ENCODE assay signal across 8 cellular contexts in genomic region chr20:51531141-51531710, GRCh38. TPM values are rescaled to one million over a fixed set of nuclear protein-coding genes. Genes with fewer than 3 reads are reported as not detected.
A peak's percentile ranks its signal among the peaks of the same experiment; 100 is the strongest.
DNase-seq lines count a peak whose midpoint lies in the region; ATAC-seq, FAIRE-seq and TF ChIP-seq lines count a peak whose summit lies in the region.

No MANE protein-coding gene starts in this region.

- H3K4me2 ChIP-seq in SK-N-SH, result no peak overlapping the region

- no peak for ATAC-seq in SK-N-SH treated with all-trans-retinoic acid at 6 μM for 48 hours
- peak; percentile 58 for ATAC-seq in HG03460 (IDR thresholded peaks at IDR 0.05; ENCODE audit: unreplicated experiment)
- ATAC-seq in mucosa of descending colon, result peak; percentile 45

- no peak overlapping the region for H3K9ac ChIP-seq in SK-N-SH
- no peak overlapping the region for H3K9ac ChIP-seq in kidney (ENCODE audit: low read length in 2 of 2)

- H3K79me2 ChIP-seq in SK-N-SH (ENCODE audit: insufficient read depth), result no peaks in the 10 kb centered on the region

- TF ChIP-seq EP300 in SK-N-SH (IDR thresholded peaks at IDR 0.05; ENCODE audit: borderline replicate concordance in 1 of 2, low read depth in 1 of 2, low read length in 1 of 2), result no peak

- no peaks in the 10 kb centered on the region for H3F3A ChIP-seq in SK-N-SH (replicated peaks; ENCODE audit: insufficient read depth)

- H3K4me3 ChIP-seq in SK-N-SH (ENCODE audit: low read depth in 2 of 2, low read length in 1 of 2) (no peak overlapping the region), mucosa of descending colon (no peak overlapping the region), kidney (ENCODE audit: low read length in 2 of 2) (no peak overlapping the region), small intestine (ENCODE audit: low read depth in 1 of 2, low read length in 2 of 2) (no peak overlapping the region)

- POLR2A ChIA-PET in SK-N-SH (lab: Yijun Ruan, JAX), result no interaction called here

- no peaks in the 10 kb centered on the region for H4K20me1 ChIP-seq in SK-N-SH (ENCODE audit: insufficient read depth)

- no peaks in the 10 kb centered on the region for H3K9me2 ChIP-seq in SK-N-SH

- H2AFZ ChIP-seq in SK-N-SH (ENCODE audit: low read depth), result no peak overlapping the region

- FAIRE-seq in kidney (lab: Jason Lieb, UNC) (no peak), small intestine (lab: Jason Lieb, UNC) (no peak)

- no peaks in the 10 kb centered on the region for H3K27me3 ChIP-seq in SK-N-SH (ENCODE audit: insufficient read depth)
- H3K27me3 ChIP-seq in small intestine (ENCODE audit: control insufficient read depth in 2 of 2, insufficient read depth in 2 of 2, low read length in 2 of 2), result no peaks in the 10 kb centered on the region

- intact Hi-C loops in mucosa of descending colon (cut with DNase I, micrococcal nuclease) (no loop called here), kidney (cut with DNase I) (no loop called here)

- 81% methylated on average over 9 of the region's 11 CpGs for WGBS in SK-N-SH (ENCODE audit: low lambda C conversion rate)
- WGBS in small intestine, 3 donors, result 71 to 83% (median 81%) methylated on average over 11 of the region's 11 CpGs

- H3K27ac ChIP-seq in SK-N-SH (ENCODE audit: low read depth in 2 of 2, low read length in 1 of 2) (no peak overlapping the region; a peak in 1 of 4 replicates), kidney (ENCODE audit: low read depth in 2 of 2, low read length in 2 of 2) (no peak overlapping the region), small intestine (ENCODE audit: low read depth in 1 of 2, low read length in 1 of 2) (peak overlapping the region in 1 of 2 donors; percentile 49)

- CTCF ChIA-PET in SK-N-SH (lab: Yijun Ruan, JAX), result no interaction called here

- no peaks in the 10 kb centered on the region for H3K36me3 ChIP-seq in SK-N-SH (replicated peaks in 1 of 2; ENCODE audit: control insufficient read depth in 1 of 2, insufficient read depth in 2 of 2, low read length in 1 of 2)
- no peaks in the 10 kb centered on the region for H3K36me3 ChIP-seq in mucosa of descending colon (ENCODE audit: low read depth)
- H3K36me3 ChIP-seq in kidney (ENCODE audit: control insufficient read depth in 1 of 2, insufficient read depth in 2 of 2, low read length in 2 of 2), result no peaks in the 10 kb centered on the region
- no peaks in the 10 kb centered on the region for H3K36me3 ChIP-seq in small intestine (ENCODE audit: control insufficient read depth in 2 of 2, insufficient read depth in 2 of 2, low read length in 2 of 2)

- TF ChIP-seq RAD21 in SK-N-SH (IDR thresholded peaks at IDR 0.05; ENCODE audit: low read length), result no peak

- H3K4me1 ChIP-seq in SK-N-SH (ENCODE audit: control insufficient read depth in 1 of 2, insufficient read depth in 2 of 2, low read depth in 1 of 2, low read length in 1 of 2) (peaks cover 8 to 11% of the 10 kb centered on the region in 2 experiments; a peak in 3 of 4 replicates), mucosa of descending colon (ENCODE audit: low read depth) (peaks cover 4% of the 10 kb centered on the region), kidney (ENCODE audit: control insufficient read depth in 1 of 2, insufficient read depth in 1 of 2, low read depth in 1 of 2, low read length in 2 of 2) (no peaks in the 10 kb centered on the region), small intestine (ENCODE audit: control insufficient read depth in 2 of 2, insufficient read depth in 1 of 2, low read depth in 1 of 2, low read length in 1 of 2) (peaks cover 7 to 10% of the 10 kb centered on the region in 2 donors)

- no peak for DNase-seq in SK-N-SH
- peak; percentile 40 for DNase-seq in activated T-cell treated with anti-CD3 and anti-CD28 coated beads for 1 hour (ENCODE audit: low read depth)
- DNase-seq in mucosa of descending colon, result no peak
- DNase-seq in kidney, result no peak
- no peak for DNase-seq in small intestine
- no peak for DNase-seq in HuH-7 (ENCODE audit: low spot score)

- TF ChIP-seq CTCF in SK-N-SH (IDR thresholded peaks at IDR 0.05), result no peak
- no peak for TF ChIP-seq CTCF in mucosa of descending colon (IDR thresholded peaks at IDR 0.05)
- TF ChIP-seq CTCF in kidney (IDR thresholded peaks at IDR 0.05; ENCODE audit: borderline replicate concordance, extremely low read depth, insufficient read depth), result no peak

- H3K9me3 ChIP-seq in SK-N-SH (no peaks in the 10 kb centered on the region), mucosa of descending colon (no peaks in the 10 kb centered on the region), kidney (ENCODE audit: control insufficient read depth in 1 of 2, low read length in 2 of 2) (no peaks in the 10 kb centered on the region), small intestine (ENCODE audit: control insufficient read depth, low read depth) (no peaks in the 10 kb centered on the region)

TF ChIP-seq in SK-N-SH, 30 proteins besides CTCF, POLR2A, EP300 and RAD21:
- TF ChIP-seq FOSL2 (IDR thresholded peaks at IDR 0.05; ENCODE audit: borderline replicate concordance, low read depth), result peak; percentile 28; the same call in 1 of the 2 replicates
- 0 out of 2 replicates have a peak, but pooled peaks have one; percentile 8 for TF ChIP-seq TCF12 (IDR thresholded peaks at IDR 0.05)
- no peak for TF ChIP-seq ELF1 (IDR thresholded peaks at IDR 0.05)
- peak; percentile 58 for TF ChIP-seq PBX3 (IDR thresholded peaks at IDR 0.05)

TF ChIP-seq in SK-N-SH treated with all-trans-retinoic acid at 6 μM for 48 hours, 23 proteins besides CTCF, POLR2A, EP300 and RAD21 (continues in another document):
- TF ChIP-seq ZC3H10 (CRISPR knock-in tag; IDR thresholded peaks at IDR 0.05) (no peak), OSR1 (CRISPR knock-in tag; IDR thresholded peaks at IDR 0.05) (no peak), ZNF565 (CRISPR knock-in tag; conservative IDR thresholded peaks at IDR 0.05; ENCODE audit: low read depth) (no peak), POU6F1 (CRISPR knock-in tag; IDR thresholded peaks at IDR 0.05; ENCODE audit: borderline replicate concordance, low read depth) (no peak), CSDC2 (CRISPR knock-in tag; IDR thresholded peaks at IDR 0.05) (no peak), CREB5 (CRISPR knock-in tag; IDR thresholded peaks at IDR 0.05; ENCODE audit: low read depth) (no peak), TCF4 (CRISPR knock-in tag; IDR thresholded peaks at IDR 0.05; ENCODE audit: borderline replicate concordance) (no peak), GLIS3 (CRISPR knock-in tag; IDR thresholded peaks at IDR 0.05) (no peak), ISL1 (CRISPR knock-in tag; IDR thresholded peaks at IDR 0.05) (no peak), RARB (CRISPR knock-in tag; IDR thresholded peaks at IDR 0.05) (no peak), ARNTL (CRISPR knock-in tag; IDR thresholded peaks at IDR 0.05; ENCODE audit: borderline replicate concordance, low read depth) (no peak), PATZ1 (CRISPR knock-in tag; IDR thresholded peaks at IDR 0.05; ENCODE audit: borderline replicate concordance) (no peak), BACH2 (CRISPR knock-in tag; IDR thresholded peaks at IDR 0.05; ENCODE audit: borderline replicate concordance) (no peak), ZFP3 (CRISPR knock-in tag; IDR thresholded peaks at IDR 0.05) (no peak)

RNA-seq across cellular contexts. Expression of gene NFATC2, which starts 11.3 kb away (rescaled TPM):
- 0.13 and 0.36 TPM in 2 replicates for polyA plus RNA-seq in SK-N-SH (2012; rRNA removed)
- 0.21 and 0.28 TPM in 2 replicates for polyA plus RNA-seq in SK-N-SH (2012; cell fraction: cytosol; rRNA removed)
- polyA plus RNA-seq in SK-N-SH (2012; cell fraction: nucleus; rRNA removed), result 0.90 and 1.0 TPM in 2 replicates
- total RNA-seq in mucosa of descending colon, result 1 to 10 TPM; 6.2 to 7.3 (median 7.2) TPM
- 10.5 TPM for total RNA-seq in kidney
- polyA plus RNA-seq in kidney (ENCODE audit: insufficient read depth, low read depth, low replicate concordance), result 0.73 TPM
- polyA plus RNA-seq in small intestine, result 1 to 10 TPM; 3.1 to 6.7 (median 5.7) TPM
